In the genomic region with DNA sequence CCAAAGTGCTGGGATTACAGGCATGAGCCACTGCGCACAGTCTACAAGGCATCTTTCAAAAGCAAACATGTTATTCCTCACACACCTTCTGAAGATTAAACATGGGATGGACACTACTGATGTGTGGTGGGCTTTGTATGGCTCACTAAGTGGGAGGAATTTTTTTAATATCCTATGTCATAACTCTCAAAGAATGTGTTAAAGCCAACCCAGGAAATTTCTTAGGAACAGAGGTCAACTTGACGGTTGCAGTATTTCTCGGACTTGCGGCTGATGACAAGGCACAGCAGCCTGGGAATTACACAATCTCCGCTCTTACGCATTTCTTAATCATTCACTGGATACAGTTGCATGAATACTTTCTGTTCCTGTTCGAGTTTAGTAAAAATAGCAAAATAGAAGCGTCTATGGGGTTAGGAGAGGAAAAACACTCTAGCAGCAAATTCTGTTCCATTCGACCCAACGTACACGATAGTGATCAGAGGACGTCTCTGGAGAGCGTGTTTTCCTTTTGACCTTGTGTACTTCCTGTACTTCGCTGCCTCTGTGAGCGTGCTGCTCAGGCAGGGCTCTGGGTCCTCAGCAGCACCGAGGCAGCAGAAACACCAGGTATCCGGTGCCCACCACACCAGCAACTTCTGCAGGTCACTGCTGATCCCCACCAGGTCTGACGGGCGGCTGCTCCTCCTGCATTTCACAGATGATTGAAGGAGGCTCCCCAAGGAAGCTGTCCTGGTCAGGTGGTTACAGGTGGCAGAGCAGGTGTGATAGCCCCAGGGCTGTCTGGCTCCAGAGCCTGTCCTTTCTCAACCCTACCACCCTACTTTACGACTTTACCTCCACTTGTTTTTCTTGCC, we compare ENCODE assay signal across 9 cellular contexts. TPM values are rescaled to one million over a fixed set of nuclear protein-coding genes. Genes with fewer than 3 reads are reported as not detected.
A peak's percentile ranks its signal among the peaks of the same experiment; 100 is the strongest.
DNase-seq lines count a peak whose midpoint lies in the region; ATAC-seq, FAIRE-seq and TF ChIP-seq lines count a peak whose summit lies in the region.
"Had no signal": no experiment of that assay in that cellular context is flagged by ENCODE, and none has a peak within 500 bp of the region (broad histone marks: within the 10 kb centered on the region; RNA-seq: fewer than 3 reads in every experiment).

No MANE protein-coding gene starts in this region.

- WGBS in body of pancreas, 2 donors, result 13 to 14% methylated on average over 19 to 20 of the region's 20 CpGs

- H3K4me2 ChIP-seq in keratinocyte (ENCODE audit: control insufficient read depth, extremely low read depth, insufficient read depth, low read depth, low read length), result peak overlapping the region; percentile 19

- H3K9me3 ChIP-seq in body of pancreas (no peaks in the 10 kb centered on the region), keratinocyte (ENCODE audit: control insufficient read depth, low read depth, low read length) (no peaks in the 10 kb centered on the region)

- H4K20me1 ChIP-seq in keratinocyte (ENCODE audit: control insufficient read depth, extremely low read depth, insufficient read depth, low read length), result no peaks in the 10 kb centered on the region

- dilution Hi-C loops in keratinocyte (cut with MboI; ENCODE audit: extremely low pct_ligation_motif_present, low sequenced_read_pairs), result no loop called here

- H3K4me1 ChIP-seq in body of pancreas (peaks cover 12% of the 10 kb centered on the region), keratinocyte (ENCODE audit: control insufficient read depth, extremely low read depth, insufficient read depth, low read length) (peaks cover 28% of the 10 kb centered on the region)

- H3K27me3 ChIP-seq in body of pancreas (no peaks in the 10 kb centered on the region), keratinocyte (ENCODE audit: control insufficient read depth, extremely low read depth, insufficient read depth, low read length) (peaks cover 9% of the 10 kb centered on the region)

- FAIRE-seq in RCC 7860 (lab: Jason Lieb, UNC), result peak; percentile 98
- no peak for FAIRE-seq in keratinocyte (lab: Jason Lieb, UNC)
- FAIRE-seq: endometrium had no signal

- no peak for TF ChIP-seq CTCF in body of pancreas (IDR thresholded peaks at IDR 0.05)
- TF ChIP-seq CTCF in keratinocyte (optimal IDR thresholded peaks at IDR 0.05 in 1 of 3, IDR thresholded peaks at IDR 0.05 in 1 of 3, conservative IDR thresholded peaks at IDR 0.05 in 1 of 3; ENCODE audit: extremely low read depth in 1 of 3, insufficient read depth in 2 of 3, low read length in 3 of 3), result no peak

- H3K36me3 ChIP-seq in body of pancreas (replicated peaks in 1 of 2; ENCODE audit: insufficient read depth in 1 of 2, low read depth in 2 of 2) (no peaks in the 10 kb centered on the region), keratinocyte (ENCODE audit: control insufficient read depth in 2 of 2, extremely low read depth in 1 of 2, insufficient read depth in 2 of 2, low read length in 2 of 2) (no peaks in the 10 kb centered on the region)

- no peaks in the 10 kb centered on the region for H3K79me2 ChIP-seq in keratinocyte (ENCODE audit: control insufficient read depth, insufficient read depth, low read length)

- DNase-seq in RCC 7860 (ENCODE audit: low spot score) (peak; percentile 100), body of pancreas (peak; percentile 26 to 78 (median 48)), keratinocyte (ENCODE audit: low read depth, low spot score) (no peak), NK-92 (lab: John Stamatoyannopoulos, UW; ENCODE audit: unreplicated experiment) (no peak), GDM1 (lab: John Stamatoyannopoulos, UW) (no peak)
- peak; percentile 25 for DNase-seq in stimulated activated CD8-positive, alpha-beta memory T cell treated with anti-CD3 and anti-CD28 coated beads, Interleukin-12 subunit alpha, Interleukin-12 subunit beta, amount 100 ng/mL, for 1 hour (ENCODE audit: low read depth)

- no peaks in the 10 kb centered on the region for H3K9me1 ChIP-seq in keratinocyte (ENCODE audit: control insufficient read depth, extremely low read depth, insufficient read depth, low read length)

- peak overlapping the region; percentile 18 for H3K9ac ChIP-seq in keratinocyte (ENCODE audit: control insufficient read depth, extremely low read depth, insufficient read depth, low read length)

- no peak for ATAC-seq in GM18505 (IDR thresholded peaks at IDR 0.05; ENCODE audit: unreplicated experiment)
- peak; percentile 50 for ATAC-seq in HG02840 (IDR thresholded peaks at IDR 0.05; ENCODE audit: low FRiP score, unreplicated experiment)
- ATAC-seq in body of pancreas, result peak; percentile 84

- H3K4me3 ChIP-seq in body of pancreas, result no peak overlapping the region
- H3K4me3 ChIP-seq in keratinocyte (ENCODE audit: control insufficient read depth in 2 of 3, extremely low read depth in 1 of 3, insufficient read depth in 2 of 3, low read depth in 1 of 3, low read length in 3 of 3), result no peak overlapping the region

- no peak overlapping the region for H2AFZ ChIP-seq in keratinocyte (ENCODE audit: control insufficient read depth, low read length)

- intact Hi-C loops in body of pancreas (cut with DNase I), result no loop called here

- peak; percentile 53 for TF ChIP-seq POLR2A in GM18505 (IDR thresholded peaks at IDR 0.05; ENCODE audit: borderline replicate concordance, extremely low read depth, insufficient read depth, insufficient read length)
- TF ChIP-seq POLR2A in body of pancreas (IDR thresholded peaks at IDR 0.05), result peak in 2 of 3 donors; percentile 30 to 60

- peak overlapping the region; percentile 33 to 85 (median 70) for H3K27ac ChIP-seq in body of pancreas
- H3K27ac ChIP-seq in keratinocyte (ENCODE audit: control insufficient read depth, insufficient read depth, low read length), result peak overlapping the region; percentile 18

RNA-seq across cellular contexts. Expression of gene SRGN, which starts 26.4 kb away (rescaled TPM):
- 10 to 100 TPM; 52.7 to 55.7 TPM for total RNA-seq in body of pancreas
- polyA plus RNA-seq in keratinocyte, result 2.1 to 3.2 TPM (median 2.7 TPM) in 3 replicates
- 0.74 TPM for polyA plus RNA-seq in keratinocyte (2011; ENCODE audit: low read depth)
- polyA plus RNA-seq in keratinocyte (2011; cell fraction: cytosol; rRNA removed), result 1.8 and 2.0 TPM in 2 replicates
- 2.8 and 3.7 TPM in 2 replicates for polyA plus RNA-seq in keratinocyte (2011; cell fraction: nucleus; rRNA removed)
- polyA plus RNA-seq in keratinocyte (2012; ENCODE audit: low replicate concordance), result 0.23 and 3.0 TPM in 2 replicates
- polyA minus RNA-seq in keratinocyte, result 0.77 to 1.0 TPM in 2 of 3 replicates, not detected in the other
- 1.7 TPM for polyA minus RNA-seq in keratinocyte (2011; cell fraction: cytosol; rRNA and poly(A)+ RNA removed)
- polyA minus RNA-seq in keratinocyte (2011; cell fraction: nucleus; rRNA and poly(A)+ RNA removed), result 0.63 and 1.0 TPM in 2 replicates

Comparison
In these comparisons a context has a peak if more than half of its experiments do, and no peak if none do; other contexts are left out.
1. DNase-seq: peak in RCC 7860 (single experiment), body of pancreas (4 of 4) and stimulated activated CD8-positive, alpha-beta memory T cell treated with anti-CD3 and anti-CD28 coated beads, Interleukin-12 subunit alpha, Interleukin-12 subunit beta, amount 100 ng/mL, for 1 hour (single experiment); none in keratinocyte (single experiment), NK-92 (single experiment) and GDM1 (single experiment).